Comparison of ENCODE assay signal across 16 cellular contexts in genomic region chr11:44301856-44302231, GRCh38. TPM values are rescaled to one million over a fixed set of nuclear protein-coding genes. Genes with fewer than 3 reads are reported as not detected.
DNase-seq lines count a peak whose midpoint lies in the region; ATAC-seq lines count a peak whose summit lies in the region.
"Had no signal": no experiment of that assay in that cellular context is flagged by ENCODE, and none has a peak within 500 bp of the region (broad histone marks: within the 10 kb centered on the region; RNA-seq: fewer than 3 reads in every experiment).

No MANE protein-coding gene starts in this region.

- no peak overlapping the region for H4K8ac ChIP-seq in mesenchymal stem cell (ENCODE audit: low read length)
- H4K8ac ChIP-seq in mesendoderm (ENCODE audit: low read depth, low read length): no peak overlapping the region

- no peak overlapping the region for H4K91ac ChIP-seq in mesenchymal stem cell (ENCODE audit: low read length)

- H2BK5ac ChIP-seq in mesenchymal stem cell (ENCODE audit: low read depth, low read length, poor library complexity, severe bottlenecking) (no peak overlapping the region), mesendoderm (ENCODE audit: low read length) (no peak overlapping the region)

- H2AK5ac ChIP-seq in mesenchymal stem cell (ENCODE audit: low read length, severe bottlenecking): no peak overlapping the region
- no peak overlapping the region for H2AK5ac ChIP-seq in mesendoderm (ENCODE audit: low read length)

- H3K18ac ChIP-seq in mesenchymal stem cell (ENCODE audit: low read depth in 1 of 2, low read length in 2 of 2) (no peak overlapping the region), mesendoderm (ENCODE audit: low read length) (no peak overlapping the region)

- H3K9ac ChIP-seq in mesenchymal stem cell (ENCODE audit: low read length) (no peak overlapping the region), mesendoderm (ENCODE audit: low read length) (no peak overlapping the region)

- H2BK120ac ChIP-seq in mesenchymal stem cell (ENCODE audit: low read depth, low read length) (no peak overlapping the region), mesendoderm (ENCODE audit: low read depth, low read length) (no peak overlapping the region)

- no peak for ATAC-seq in HG02981 (IDR thresholded peaks at IDR 0.05; ENCODE audit: unreplicated experiment)
- no peak for ATAC-seq in GM19351 (IDR thresholded peaks at IDR 0.05; ENCODE audit: unreplicated experiment)

- no peaks in the 10 kb centered on the region for H3K79me1 ChIP-seq in mesenchymal stem cell (replicated peaks; ENCODE audit: low read length, poor library complexity, severe bottlenecking)
- no peaks in the 10 kb centered on the region for H3K79me1 ChIP-seq in mesendoderm (ENCODE audit: low read length)

- peaks cover 18% of the 10 kb centered on the region for H3K4me1 ChIP-seq in mesenchymal stem cell (ENCODE audit: control insufficient read depth, insufficient read depth, low read depth, low read length)
- no peaks in the 10 kb centered on the region for H3K4me1 ChIP-seq in mesendoderm (ENCODE audit: control insufficient read depth, low read depth, low read length)

- H3K27ac ChIP-seq in mesenchymal stem cell (ENCODE audit: low read length, poor library complexity, severe bottlenecking) (no peak overlapping the region), mesendoderm (ENCODE audit: low read depth, low read length) (no peak overlapping the region)
- H3K27ac ChIP-seq: cardiac muscle cell, hepatocyte, neutrophil, transverse colon had no signal

- DNase-seq in EH (ENCODE audit: low read depth): peak; percentile 89
- DNase-seq in LoVo (ENCODE audit: low spot score): peak; percentile 13
- DNase-seq in UCSD-AML1 (lab: John Stamatoyannopoulos, UW; ENCODE audit: unreplicated experiment): peak; percentile 25
- DNase-seq in mesenchymal stem cell: peak; percentile 69
- DNase-seq in OCI-M1 (lab: John Stamatoyannopoulos, UW): no peak
- no peak for DNase-seq in mesendoderm
- DNase-seq: NCI-H1436, NCI-H526 treated with DMSO at 0.1 percent for 48 hours, transverse colon had no signal

- no peak overlapping the region for H3K56ac ChIP-seq in mesendoderm (ENCODE audit: low read length)

- H3K36me3 ChIP-seq in mesenchymal stem cell (ENCODE audit: control insufficient read depth in 1 of 2, insufficient read depth in 2 of 2, low read depth in 1 of 2, low read length in 2 of 2) (no peaks in the 10 kb centered on the region), mesendoderm (ENCODE audit: control insufficient read depth, insufficient read depth, low read length) (no peaks in the 10 kb centered on the region)
- H3K36me3 ChIP-seq: cardiac muscle cell, neutrophil, transverse colon had no signal

- WGBS in mesenchymal stem cell: 65% methylated on average over 15 of the region's 15 CpGs
- no CpG with 5 or more reads among the region's 15 CpGs for WGBS in mesendoderm (ENCODE audit: extremely low coverage, insufficient coverage, low lambda C conversion rate)

- H3K4me2 ChIP-seq in mesenchymal stem cell (ENCODE audit: low read length, poor library complexity, severe bottlenecking): no peak overlapping the region
- H3K4me2 ChIP-seq in mesendoderm (ENCODE audit: low read length): no peak overlapping the region
- H3K4me2 ChIP-seq: hepatocyte had no signal

- H3K79me2 ChIP-seq in mesendoderm (ENCODE audit: control insufficient read depth, insufficient read depth, low read length): no peaks in the 10 kb centered on the region
- H3K79me2 ChIP-seq: hepatocyte had no signal

- peaks cover 79 to 86% of the 10 kb centered on the region in 2 experiments for H3K27me3 ChIP-seq in mesenchymal stem cell (ENCODE audit: control insufficient read depth in 1 of 2, insufficient read depth in 1 of 2, low read length in 2 of 2)
- peaks cover 50% of the 10 kb centered on the region for H3K27me3 ChIP-seq in mesendoderm (ENCODE audit: insufficient read depth, low read length, poor library complexity)

- H3K23ac ChIP-seq in mesenchymal stem cell (ENCODE audit: low read length in 2 of 2): no peak overlapping the region
- H3K23ac ChIP-seq in mesendoderm (ENCODE audit: low read length): no peak overlapping the region

- H3K14ac ChIP-seq in mesenchymal stem cell (ENCODE audit: low read length in 2 of 2): no peak overlapping the region

- H4K5ac ChIP-seq in mesendoderm (ENCODE audit: low read length): no peak overlapping the region

- H2AFZ ChIP-seq in mesenchymal stem cell (ENCODE audit: low read depth, low read length): no peak overlapping the region
- H2AFZ ChIP-seq: hepatocyte had no signal

- H2BK12ac ChIP-seq in mesenchymal stem cell (ENCODE audit: low read length in 2 of 2): no peak overlapping the region

- no peak overlapping the region for H2BK15ac ChIP-seq in mesenchymal stem cell (ENCODE audit: low read depth, poor library complexity, severe bottlenecking)
- no peak overlapping the region for H2BK15ac ChIP-seq in mesendoderm (replicated peaks; ENCODE audit: low read depth)

- no peak overlapping the region for H3K4me3 ChIP-seq in mesenchymal stem cell (ENCODE audit: insufficient read depth in 1 of 2, low read depth in 1 of 2, low read length in 2 of 2)
- no peak overlapping the region for H3K4me3 ChIP-seq in mesendoderm (ENCODE audit: low read length)
- H3K4me3 ChIP-seq: cardiac muscle cell, hepatocyte, lung, transverse colon had no signal

- H3K4ac ChIP-seq in mesenchymal stem cell (ENCODE audit: low read depth in 1 of 2, low read length in 2 of 2): no peak overlapping the region
- no peak overlapping the region for H3K4ac ChIP-seq in mesendoderm (ENCODE audit: low read depth, low read length)

- H3K9me3 ChIP-seq in mesenchymal stem cell (ENCODE audit: control insufficient read depth, low read length): no peaks in the 10 kb centered on the region
- H3K9me3 ChIP-seq: neutrophil, transverse colon had no signal

RNA-seq across cellular contexts. Expression of gene ALX4, which starts 8.1 kb away (rescaled TPM):
- not detected for polyA plus RNA-seq in mesenchymal stem cell (2013, experiment 1 of 2)
- not detected for polyA plus RNA-seq in mesenchymal stem cell (2013, experiment 2 of 2)
- polyA plus RNA-seq in mesendoderm (2013, experiment 1 of 2): not detected
- polyA plus RNA-seq in mesendoderm (2013, experiment 2 of 2): 0.01 TPM
- polyA plus RNA-seq: cardiac muscle cell, endothelial cell of umbilical vein had no signal

Comparison
In these comparisons a context has a peak if more than half of its experiments do, and no peak if none do; other contexts are left out.
1. DNase-seq: peak in EH (single experiment), LoVo (single experiment), UCSD-AML1 (single experiment) and mesenchymal stem cell (single experiment); none in OCI-M1 (single experiment) and mesendoderm (single experiment).